20 cellular contexts compared by ENCODE assay signal in genomic region chr2:89820248-89820647, GRCh38.
DNase-seq lines count a peak whose midpoint lies in the region; ATAC-seq, FAIRE-seq and TF ChIP-seq lines count a peak whose summit lies in the region.
"Had no signal": no experiment of that assay in that cellular context is flagged by ENCODE, and none has a peak within 500 bp of the region (broad histone marks: within the 10 kb centered on the region; RNA-seq: fewer than 3 reads in every experiment).

No MANE protein-coding gene starts in this region.

- no peak overlapping the region for H2AK5ac ChIP-seq in H1 (ENCODE audit: low read depth, low read length)
- no peak overlapping the region for H2AK5ac ChIP-seq in mesendoderm (ENCODE audit: low read length)

- peaks cover 19% of the 10 kb centered on the region for H3K36me3 Mint-ChIP-seq in GM23338 (ENCODE audit: low read depth)

- no peak for TF ChIP-seq RAD21 in H1 (IDR thresholded peaks at IDR 0.05 in 1 of 2, conservative IDR thresholded peaks at IDR 0.05 in 1 of 2; ENCODE audit: low read depth in 2 of 2, low read length in 2 of 2)

- H3K9me3 ChIP-seq in HUES6 (ENCODE audit: control insufficient read depth, insufficient read depth, low read depth, low read length) = no peaks in the 10 kb centered on the region; the same call in 1 of the 2 replicates
- peaks cover 46 to 65% of the 10 kb centered on the region in 2 experiments for H3K9me3 ChIP-seq in H1 (ENCODE audit: insufficient read depth in 2 of 2, low read depth in 1 of 2, low read length in 1 of 2)
- peaks cover 0 to 4% of the 10 kb centered on the region in 2 donors for H3K9me3 ChIP-seq in ovary
- H3K9me3 ChIP-seq in small intestine (ENCODE audit: control insufficient read depth, low read depth) = peaks cover 2% of the 10 kb centered on the region

- POLR2A ChIA-PET in H1 (lab: Charles Lee; ENCODE audit: partially characterized antibody) = no interaction called here

- H4K20me1 ChIP-seq in GM23338 (replicated peaks; ENCODE audit: insufficient read depth) = no peaks in the 10 kb centered on the region
- H4K20me1 ChIP-seq in H1 (replicated peaks in 1 of 2; ENCODE audit: control insufficient read depth in 1 of 2, insufficient read depth in 2 of 2, low read length in 2 of 2) = no peaks in the 10 kb centered on the region
- H4K20me1 ChIP-seq: BLaER1 had no signal

- no peak overlapping the region for H3K56ac ChIP-seq in H1 (replicated peaks; ENCODE audit: insufficient read length, low read depth, low read length)
- H3K56ac ChIP-seq in mesendoderm (ENCODE audit: low read length) = no peak overlapping the region

- TF ChIP-seq POLR2A in H1 (IDR thresholded peaks at IDR 0.05; ENCODE audit: control extremely low read depth in 1 of 2, low read depth in 2 of 2, low read length in 2 of 2) (no peak), ovary (IDR thresholded peaks at IDR 0.05) (no peak)

- no peaks in the 10 kb centered on the region for H3K4me1 Mint-ChIP-seq in GM23338
- H3K4me1 Mint-ChIP-seq: H9 had no signal

- no peak overlapping the region for H4K5ac ChIP-seq in H1 (ENCODE audit: insufficient read length, low read depth, low read length)
- H4K5ac ChIP-seq in mesendoderm (ENCODE audit: low read length) = no peak overlapping the region

- CTCF ChIA-PET in H1 (lab: Charles Lee; ENCODE audit: partially characterized antibody) = no interaction called here

- H3K36me3 ChIP-seq in GM23338 (ENCODE audit: insufficient read depth) = peaks cover 71% of the 10 kb centered on the region
- H3K36me3 ChIP-seq in HUES6 (ENCODE audit: control insufficient read depth, insufficient read depth, low read length) = no peaks in the 10 kb centered on the region
- no peaks in the 10 kb centered on the region; a peak in 1 of 8 replicates for H3K36me3 ChIP-seq in H1 (ENCODE audit: control insufficient read depth in 2 of 4, insufficient read depth in 4 of 4, low read length in 3 of 4)
- no peaks in the 10 kb centered on the region for H3K36me3 ChIP-seq in mesendoderm (ENCODE audit: control insufficient read depth, insufficient read depth, low read length)
- H3K36me3 ChIP-seq in ovary = no peaks in the 10 kb centered on the region
- H3K36me3 ChIP-seq in small intestine (ENCODE audit: control insufficient read depth in 2 of 2, insufficient read depth in 2 of 2, low read length in 2 of 2) = no peaks in the 10 kb centered on the region
- H3K36me3 ChIP-seq: BLaER1 had no signal

- no peak overlapping the region for H2BK12ac ChIP-seq in H1 (ENCODE audit: low read depth, low read length)

- 82 to 100% methylated on average over 6 to 9 of the region's 9 CpGs for WGBS in H1 (ENCODE audit: extremely low coverage in 1 of 2, insufficient coverage in 1 of 2, insufficient read length in 1 of 2, insufficient replicate concordance in 2 of 2, low coverage in 1 of 2, low lambda C conversion rate in 2 of 2, missing lambda C conversion rate in 1 of 2), 2 experiments
- 100% methylated on average over 8 of the region's 9 CpGs for WGBS in mesendoderm (ENCODE audit: extremely low coverage, insufficient coverage, low lambda C conversion rate)
- WGBS in ovary, 3 donors = 60 to 72% (median 68%) methylated on average over 9 of the region's 9 CpGs
- WGBS in small intestine, 3 donors = 67 to 78% (median 74%) methylated on average over 9 of the region's 9 CpGs

- H2BK5ac ChIP-seq in H1 (ENCODE audit: low read depth, low read length) = no peak overlapping the region
- H2BK5ac ChIP-seq in mesendoderm (ENCODE audit: low read length) = no peak overlapping the region

- no peak overlapping the region for H3K27ac ChIP-seq in GM23338 (ENCODE audit: low read depth)
- no peak overlapping the region for H3K27ac ChIP-seq in HUES6 (ENCODE audit: low read depth, low read length)
- H3K27ac ChIP-seq in H1 (ENCODE audit: low read depth, low read length) = no peak overlapping the region
- H3K27ac ChIP-seq in mesendoderm (ENCODE audit: low read depth, low read length) = no peak overlapping the region
- H3K27ac ChIP-seq in ovary = no peak overlapping the region
- no peak overlapping the region for H3K27ac ChIP-seq in small intestine (ENCODE audit: low read depth in 1 of 2, low read length in 1 of 2)
- H3K27ac ChIP-seq: A549, BLaER1, C4-2B had no signal

- no peak overlapping the region for H4K8ac ChIP-seq in H1 (ENCODE audit: extremely low read depth, insufficient read depth, low read length)
- H4K8ac ChIP-seq in mesendoderm (ENCODE audit: low read depth, low read length) = no peak overlapping the region

- H2BK120ac ChIP-seq in H1 (replicated peaks; ENCODE audit: low read depth, low read length) (no peak overlapping the region), mesendoderm (ENCODE audit: low read depth, low read length) (no peak overlapping the region)

- no peak overlapping the region for H3K4me3 Mint-ChIP-seq in GM23338
- H3K4me3 Mint-ChIP-seq: CD4-positive, CD25-positive, alpha-beta regulatory T cell; CD8-positive, alpha-beta T cell had no signal

- H3K4me2 ChIP-seq in GM23338 (no peak overlapping the region), H1 (ENCODE audit: insufficient read depth in 1 of 2, low read depth in 2 of 2, low read length in 2 of 2) (no peak overlapping the region), mesendoderm (ENCODE audit: low read length) (no peak overlapping the region)
- H3K4me2 ChIP-seq: A549, BLaER1 had no signal

- ATAC-seq in GM23338 = no peak
- no peak for ATAC-seq in HG03342 (IDR thresholded peaks at IDR 0.05; ENCODE audit: unreplicated experiment)
- ATAC-seq: A549; CD8-positive, alpha-beta T cell; HCT116 had no signal

- no peaks in the 10 kb centered on the region; the same call in 2 of the 3 replicates for H3K9me3 Mint-ChIP-seq in GM23338
- H3K9me3 Mint-ChIP-seq: H9 had no signal

- H3K4me1 ChIP-seq in GM23338 (ENCODE audit: insufficient read depth) (no peaks in the 10 kb centered on the region), HUES6 (ENCODE audit: control insufficient read depth, insufficient read depth, low read length) (no peaks in the 10 kb centered on the region), H1 (replicated peaks in 1 of 4; ENCODE audit: control insufficient read depth in 3 of 4, insufficient read depth in 4 of 4, low read length in 3 of 4) (no peaks in the 10 kb centered on the region), mesendoderm (ENCODE audit: control insufficient read depth, low read depth, low read length) (no peaks in the 10 kb centered on the region), ovary (ENCODE audit: insufficient read depth) (no peaks in the 10 kb centered on the region), small intestine (ENCODE audit: control insufficient read depth in 2 of 2, insufficient read depth in 1 of 2, low read depth in 1 of 2, low read length in 1 of 2) (no peaks in the 10 kb centered on the region)
- H3K4me1 ChIP-seq: A549, BLaER1, Caco-2 had no signal

- H3K79me2 ChIP-seq in GM23338 (replicated peaks; ENCODE audit: insufficient read depth) = no peaks in the 10 kb centered on the region
- H3K79me2 ChIP-seq in H1 (ENCODE audit: control insufficient read depth in 1 of 2, insufficient read depth in 2 of 2, low read length in 2 of 2) = no peaks in the 10 kb centered on the region; a peak in 1 of 4 replicates
- no peaks in the 10 kb centered on the region for H3K79me2 ChIP-seq in mesendoderm (ENCODE audit: control insufficient read depth, insufficient read depth, low read length)

- H3K4ac ChIP-seq in H1 (replicated peaks; ENCODE audit: insufficient read length, low read depth, low read length) (no peak overlapping the region), mesendoderm (ENCODE audit: low read depth, low read length) (no peak overlapping the region)

- TF ChIP-seq EP300 in H1 (IDR thresholded peaks at IDR 0.05; ENCODE audit: borderline replicate concordance in 1 of 2, low read depth in 2 of 2, low read length in 2 of 2) (no peak), ovary (IDR thresholded peaks at IDR 0.05) (no peak)

- H3K23ac ChIP-seq in H1 (ENCODE audit: insufficient read length) (no peak overlapping the region), mesendoderm (ENCODE audit: low read length) (no peak overlapping the region)

- H3K79me1 ChIP-seq in H1 (ENCODE audit: low read depth, low read length) = no peaks in the 10 kb centered on the region
- no peaks in the 10 kb centered on the region for H3K79me1 ChIP-seq in mesendoderm (ENCODE audit: low read length)

- 0 out of 2 replicates have a peak, but pooled peaks cover 3% of the 10 kb centered on the region for H3F3A ChIP-seq in GM23338 (replicated peaks; ENCODE audit: low read depth)

- no peak for TF ChIP-seq CTCF in GM23338 (conservative IDR thresholded peaks at IDR 0.05; ENCODE audit: low read depth in 2 of 2)
- no peak for TF ChIP-seq CTCF in H1 (IDR thresholded peaks at IDR 0.05; ENCODE audit: control extremely low read depth in 1 of 3, insufficient read depth in 1 of 3, low read depth in 1 of 3, low read length in 3 of 3)
- no peak for TF ChIP-seq CTCF in ovary (IDR thresholded peaks at IDR 0.05)

- no peak overlapping the region for H3K18ac ChIP-seq in H1 (ENCODE audit: extremely low read depth, low read length)
- no peak overlapping the region for H3K18ac ChIP-seq in mesendoderm (ENCODE audit: low read length)

- H3K9me2 ChIP-seq in GM23338 (ENCODE audit: insufficient read depth) = no peaks in the 10 kb centered on the region

- no peak overlapping the region for H2BK15ac ChIP-seq in H1 (ENCODE audit: low read length)
- H2BK15ac ChIP-seq in mesendoderm (replicated peaks; ENCODE audit: low read depth) = no peak overlapping the region

- no peak overlapping the region for H3K9ac ChIP-seq in HUES6 (ENCODE audit: low read length)
- no peak overlapping the region for H3K9ac ChIP-seq in H1 (replicated peaks in 1 of 4; ENCODE audit: extremely low read depth in 1 of 4, low read depth in 3 of 4, low read length in 3 of 4)
- no peak overlapping the region for H3K9ac ChIP-seq in mesendoderm (ENCODE audit: low read length)
- H3K9ac ChIP-seq: BLaER1 had no signal

- H3K4me3 ChIP-seq in GM23338 (peak overlapping the region; percentile 14; the same call in 1 of the 2 replicates), HUES6 (ENCODE audit: low read depth, low read length) (peak overlapping the region; percentile 3; the same call in 1 of the 2 replicates), H1 (ENCODE audit: extremely low read depth in 1 of 4, insufficient read depth in 2 of 4, low read depth in 3 of 4, low read length in 4 of 4) (no peak overlapping the region), mesendoderm (ENCODE audit: low read length) (peak overlapping the region; percentile 11), ovary (no peak overlapping the region), small intestine (ENCODE audit: low read depth in 1 of 2, low read length in 2 of 2) (no peak overlapping the region)
- H3K4me3 ChIP-seq: A549, BLaER1 had no signal

- no peaks in the 10 kb centered on the region for H3K27me3 ChIP-seq in GM23338 (ENCODE audit: insufficient read depth)
- no peaks in the 10 kb centered on the region for H3K27me3 ChIP-seq in HUES6 (ENCODE audit: control insufficient read depth, insufficient read depth, low read length)
- no peaks in the 10 kb centered on the region for H3K27me3 ChIP-seq in H1 (replicated peaks in 1 of 4; ENCODE audit: control insufficient read depth in 3 of 4, extremely low read depth in 1 of 4, insufficient read depth in 3 of 4, low read length in 3 of 4)
- no peaks in the 10 kb centered on the region for H3K27me3 ChIP-seq in mesendoderm (ENCODE audit: insufficient read depth, low read length, poor library complexity)
- H3K27me3 ChIP-seq in ovary = no peaks in the 10 kb centered on the region
- no peaks in the 10 kb centered on the region for H3K27me3 ChIP-seq in small intestine (ENCODE audit: control insufficient read depth in 2 of 2, insufficient read depth in 2 of 2, low read length in 2 of 2)
- H3K27me3 ChIP-seq: BLaER1 had no signal

- FAIRE-seq in H1 (lab: Jason Lieb, UNC) = no peak
- no peak for FAIRE-seq in small intestine (lab: Jason Lieb, UNC)
- FAIRE-seq: A549, G401.6, GM19239 had no signal

- no peak overlapping the region for H3K27ac Mint-ChIP-seq in GM23338
- H3K27ac Mint-ChIP-seq: CD8-positive, alpha-beta T cell; H9 had no signal

- H3K23me2 ChIP-seq in H1 (ENCODE audit: low read depth, low read length) = peaks cover 36% of the 10 kb centered on the region

- peaks cover 34% of the 10 kb centered on the region for H3K27me3 Mint-ChIP-seq in GM23338 (ENCODE audit: insufficient read depth, low read depth, poor library complexity)
- H3K27me3 Mint-ChIP-seq: CD4-positive, CD25-positive, alpha-beta regulatory T cell had no signal

- H3K14ac ChIP-seq in H1 (ENCODE audit: insufficient read length) = no peak overlapping the region

- H2BK20ac ChIP-seq in H1 (ENCODE audit: low read length) = no peak overlapping the region

- no peak overlapping the region for H4K91ac ChIP-seq in H1 (replicated peaks; ENCODE audit: insufficient read length, low read length)

- intact Hi-C loops in ovary (cut with DNase I) = no loop called here

- no peak for DNase-seq in GM23338 (ENCODE audit: low spot score)
- no peak for DNase-seq in H1 (ENCODE audit: low read depth in 1 of 2, low spot score in 2 of 2)
- no peak for DNase-seq in mesendoderm
- DNase-seq in ovary = no peak
- DNase-seq in small intestine = no peak
- DNase-seq: 8988T; Caco-2; CD4-positive, CD25-positive, alpha-beta regulatory T cell; CD8-positive, alpha-beta T cell; DMS153; DND-41; H9 had no signal

- H2AFZ ChIP-seq in GM23338 = no peak overlapping the region
- H2AFZ ChIP-seq in H1 (ENCODE audit: low read length) = no peak overlapping the region

Comparison
In these comparisons a context has a peak if more than half of its experiments do, and no peak if none do; other contexts are left out.
1. H3K4me3 ChIP-seq: peak in GM23338 (single experiment), HUES6 (single experiment) and mesendoderm (single experiment); none in H1 (0 of 4), ovary (single experiment) and small intestine (0 of 2).